ENCODE assay signal across 25 cellular contexts in genomic region chr9:16178294-16178693, GRCh38.
"Had no signal": no experiment of that assay in that cellular context is flagged by ENCODE, and none has a peak within 500 bp of the region (broad histone marks: within the 10 kb centered on the region; RNA-seq: fewer than 3 reads in every experiment).

No MANE protein-coding gene starts in this region.

- H3K27me3 ChIP-seq: esophagus squamous epithelium, gastrocnemius medialis, heart right ventricle, left lung had no signal

- H3K4me1 ChIP-seq: esophagus squamous epithelium, gastrocnemius medialis, left lung, lower lobe of right lung had no signal

- ATAC-seq: effector memory CD8-positive, alpha-beta T cell; esophagus mucosa; gastrocnemius medialis; heart right ventricle; left cardiac atrium; left lung; left ventricle myocardium superior; lower lobe of right lung; mucosa of descending colon had no signal

- DNase-seq: cortex of kidney; effector CD8-positive, alpha-beta T cell; effector memory CD8-positive, alpha-beta T cell; endodermal cell; erythroblast; esophagus squamous epithelium; foreskin fibroblast; foreskin melanocyte; gastrocnemius medialis; glutamatergic neuron; head of caudate nucleus; heart right ventricle; hippocampal formation; left cardiac atrium; left lung; left ventricle myocardium superior; lower lobe of right lung; mesenchymal stem cell; mucosa of descending colon; naive B cell had no signal

- FAIRE-seq: endometrium, islet of Langerhans, keratinocyte had no signal

- H3K36me3 ChIP-seq: esophagus squamous epithelium, gastrocnemius medialis, heart right ventricle, left lung, lower lobe of right lung had no signal

- H3K27ac ChIP-seq: epithelial cell of prostate, esophagus squamous epithelium, gastrocnemius medialis, heart right ventricle, left lung, lower lobe of right lung had no signal

- H3K9me3 ChIP-seq: esophagus squamous epithelium, gastrocnemius medialis, heart right ventricle, lower lobe of right lung, mucosa of descending colon had no signal

- H3K4me3 ChIP-seq: esophagus squamous epithelium, gastrocnemius medialis, heart right ventricle, left lung, lower lobe of right lung, mucosa of descending colon had no signal
